Comparison of ENCODE assay signal across 8 cellular contexts in the genomic region with DNA sequence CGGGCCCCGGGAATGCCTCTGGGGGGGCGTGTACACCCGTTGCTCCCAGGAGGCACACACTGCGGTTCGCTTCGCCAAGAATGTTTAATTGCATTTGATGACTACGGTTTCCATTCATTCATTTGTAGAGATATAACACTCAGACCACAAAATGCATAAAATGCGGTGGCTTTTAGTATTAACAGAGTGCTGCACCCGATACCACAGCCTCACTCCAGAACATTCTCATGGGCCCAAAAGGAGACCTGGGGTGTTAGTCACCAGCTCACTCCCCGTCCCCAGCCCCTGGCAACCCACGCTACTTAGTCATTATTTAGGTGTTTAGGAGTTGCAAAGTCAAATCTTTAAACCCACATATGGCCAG. TPM values are rescaled to one million over a fixed set of nuclear protein-coding genes. Genes with fewer than 3 reads are reported as not detected.
DNase-seq lines count a peak whose midpoint lies in the region; ATAC-seq and TF ChIP-seq lines count a peak whose summit lies in the region.

No MANE protein-coding gene starts in this region.

- no peak overlapping the region for H3K4ac ChIP-seq in mesendoderm (ENCODE audit: low read depth, low read length)

- H3K4me3 ChIP-seq in brain microvascular endothelial cell (ENCODE audit: low read depth, low read length) (no peak overlapping the region), mesendoderm (ENCODE audit: low read length) (no peak overlapping the region), thyroid gland (replicated peaks in 1 of 3) (no peak overlapping the region)

- H4K8ac ChIP-seq in mesendoderm (ENCODE audit: low read depth, low read length) = no peak overlapping the region

- intact Hi-C loops in thyroid gland (cut with DNase I) = no loop called here

- H4K5ac ChIP-seq in mesendoderm (ENCODE audit: low read length) = no peak overlapping the region

- no peak overlapping the region for H2AK5ac ChIP-seq in mesendoderm (ENCODE audit: low read length)

- no peak overlapping the region for H2BK5ac ChIP-seq in mesendoderm (ENCODE audit: low read length)

- H2BK120ac ChIP-seq in mesendoderm (ENCODE audit: low read depth, low read length) = no peak overlapping the region

- TF ChIP-seq CTCF in brain microvascular endothelial cell (IDR thresholded peaks at IDR 0.05; ENCODE audit: low read depth, low read length, missing control alignments) (no peak), thyroid gland (IDR thresholded peaks at IDR 0.05) (no peak)

- H3K9me3 ChIP-seq in thyroid gland = no peaks in the 10 kb centered on the region

- no peak overlapping the region for H3K56ac ChIP-seq in mesendoderm (ENCODE audit: low read length)

- no peak overlapping the region for H3K23ac ChIP-seq in mesendoderm (ENCODE audit: low read length)

- DNase-seq in EH (ENCODE audit: low read depth) = peak; percentile 99
- peak in 3 of 5 experiments; percentile 58 to 67 (median 61) for DNase-seq in T-helper 2 cell
- DNase-seq in brain microvascular endothelial cell = peak; percentile 98
- DNase-seq in stimulated activated CD4-positive, alpha-beta T cell treated with anti-CD3 and anti-CD28 coated beads, Interleukin-12 subunit alpha, Interleukin-12 subunit beta, amount 100 ng/mL, for 4 hours = peak; percentile 50
- no peak for DNase-seq in mesendoderm
- DNase-seq in thyroid gland = no peak

- in situ Hi-C loops in brain microvascular endothelial cell (cut with HindIII; ENCODE audit: low pct_ligation_motif_present, low sequenced_read_pairs) = no loop called here

- H3K4me1 ChIP-seq in mesendoderm (ENCODE audit: control insufficient read depth, low read depth, low read length) (no peaks in the 10 kb centered on the region), thyroid gland (peaks cover 0 to 11% of the 10 kb centered on the region in 2 donors)

- H3K27ac ChIP-seq in brain microvascular endothelial cell = peak overlapping the region; percentile 96
- H3K27ac ChIP-seq in mesendoderm (ENCODE audit: low read depth, low read length) = no peak overlapping the region
- no peak overlapping the region for H3K27ac ChIP-seq in thyroid gland

- WGBS in mesendoderm (ENCODE audit: extremely low coverage, insufficient coverage, low lambda C conversion rate) = no CpG with 5 or more reads among the region's 12 CpGs
- 68 to 74% methylated on average over 9 to 12 of the region's 12 CpGs for WGBS in thyroid gland, 2 donors

- H3K79me2 ChIP-seq in mesendoderm (ENCODE audit: control insufficient read depth, insufficient read depth, low read length) = no peaks in the 10 kb centered on the region

- no peak overlapping the region for H3K9ac ChIP-seq in mesendoderm (ENCODE audit: low read length)

- no peak overlapping the region for H2BK15ac ChIP-seq in mesendoderm (replicated peaks; ENCODE audit: low read depth)

- peaks cover 13% of the 10 kb centered on the region for H3K36me3 ChIP-seq in brain microvascular endothelial cell (replicated peaks)
- H3K36me3 ChIP-seq in mesendoderm (ENCODE audit: control insufficient read depth, insufficient read depth, low read length) = peaks cover 2% of the 10 kb centered on the region
- no peaks in the 10 kb centered on the region for H3K36me3 ChIP-seq in thyroid gland

- TF ChIP-seq POLR2A in thyroid gland (IDR thresholded peaks at IDR 0.05) = no peak

- ATAC-seq in GM18907 (IDR thresholded peaks at IDR 0.05; ENCODE audit: unreplicated experiment) (no peak), HG03439 (IDR thresholded peaks at IDR 0.05; ENCODE audit: unreplicated experiment) (no peak)

- H3K18ac ChIP-seq in mesendoderm (ENCODE audit: low read length) = no peak overlapping the region

- no peak overlapping the region for H3K4me2 ChIP-seq in mesendoderm (ENCODE audit: low read length)

- H3K79me1 ChIP-seq in mesendoderm (ENCODE audit: low read length) = no peaks in the 10 kb centered on the region

- H3K27me3 ChIP-seq in brain microvascular endothelial cell (replicated peaks) = no peaks in the 10 kb centered on the region
- no peaks in the 10 kb centered on the region for H3K27me3 ChIP-seq in mesendoderm (ENCODE audit: insufficient read depth, low read length, poor library complexity)
- H3K27me3 ChIP-seq in thyroid gland = no peaks in the 10 kb centered on the region

RNA-seq across cellular contexts. Expression of a gene that starts 21.8 kb away (rescaled TPM):
- 0.79 TPM for polyA plus RNA-seq in mesendoderm (2013, experiment 1 of 2)
- 0.81 TPM for polyA plus RNA-seq in mesendoderm (2013, experiment 2 of 2)
- not detected for total RNA-seq in thyroid gland

RNA-seq across cellular contexts. Expression of a gene that starts 21.8 kb away (rescaled TPM):
- 71.5 TPM for polyA plus RNA-seq in mesendoderm (2013, experiment 1 of 2)
- 73.0 TPM for polyA plus RNA-seq in mesendoderm (2013, experiment 2 of 2)
- 10 to 100 TPM; 23.2 to 39.7 (median 33.1) TPM for total RNA-seq in thyroid gland

RNA-seq across cellular contexts. Expression of a gene that starts 28.2 kb away (rescaled TPM):
- polyA plus RNA-seq in mesendoderm (2013, experiment 1 of 2) = 0.08 TPM
- polyA plus RNA-seq in mesendoderm (2013, experiment 2 of 2) = 0.10 TPM
- not detected for total RNA-seq in thyroid gland

RNA-seq across cellular contexts. Expression of a gene that starts 39.1 kb away (rescaled TPM):
- polyA plus RNA-seq in mesendoderm (2013, experiment 1 of 2) = 492 TPM
- 502 TPM for polyA plus RNA-seq in mesendoderm (2013, experiment 2 of 2)
- 100 to 1,000 TPM; 349 to 702 (median 569) TPM for total RNA-seq in thyroid gland

RNA-seq across cellular contexts. Expression of a gene that starts 51.5 kb away (rescaled TPM):
- 86.4 TPM for polyA plus RNA-seq in mesendoderm (2013, experiment 1 of 2)
- polyA plus RNA-seq in mesendoderm (2013, experiment 2 of 2) = 86.7 TPM
- 10 to 100 TPM; 41.4 to 55.5 (median 53.5) TPM for total RNA-seq in thyroid gland

Comparison
In these comparisons a context has a peak if more than half of its experiments do, and no peak if none do; other contexts are left out.
1. DNase-seq: peak in EH (single experiment), T-helper 2 cell (3 of 5), brain microvascular endothelial cell (single experiment) and stimulated activated CD4-positive, alpha-beta T cell treated with anti-CD3 and anti-CD28 coated beads, Interleukin-12 subunit alpha, Interleukin-12 subunit beta, amount 100 ng/mL, for 4 hours (single experiment); none in mesendoderm (single experiment) and thyroid gland (0 of 2).